ENCODE assay signal across 9 cellular contexts in the genomic region with DNA sequence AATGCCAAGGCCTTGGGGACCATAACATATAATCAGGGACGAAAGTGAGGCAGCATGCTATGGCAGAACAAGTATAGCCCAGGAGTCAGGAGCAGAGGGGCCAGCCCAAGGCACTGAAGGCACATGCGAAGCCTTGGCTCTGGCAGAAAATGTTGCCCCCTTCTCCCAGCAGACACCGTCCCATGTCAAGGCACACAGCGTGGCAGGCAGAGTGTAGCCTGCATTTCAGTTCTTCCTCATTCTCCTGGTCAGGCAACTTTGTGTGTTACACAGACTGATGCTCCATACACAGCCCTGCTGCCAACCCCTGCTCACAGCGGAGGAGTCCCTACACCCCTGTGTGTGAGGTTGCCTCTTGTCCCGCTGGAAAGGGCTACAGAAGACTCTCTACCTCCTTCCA.
"Had no signal": no experiment of that assay in that cellular context is flagged by ENCODE, and none has a peak within 500 bp of the region (broad histone marks: within the 10 kb centered on the region; RNA-seq: fewer than 3 reads in every experiment).

No MANE protein-coding gene starts in this region.

- H2AFZ ChIP-seq: GM23248, GM23338 had no signal

- H3K27ac ChIP-seq: GM23248 had no signal

- ATAC-seq: GM23338, HCT116 had no signal

- H3K9me3 ChIP-seq: HAP-1 had no signal

- H3K9ac ChIP-seq: GM23248 had no signal

- H3K36me3 ChIP-seq: HAP-1 had no signal

- H3K4me3 ChIP-seq: GM23248, GM23338, HAP-1 had no signal

- DNase-seq: GM23248, GOT3, H7, H9, HCEC 1CT, HFFc6 had no signal

- H3K4me2 ChIP-seq: GM23338 had no signal

- H3K4me1 ChIP-seq: HAP-1 had no signal
